ENCODE assay signal across 23 cellular contexts in genomic region chr5:2818936-2819335, GRCh38.
A peak's percentile ranks its signal among the peaks of the same experiment; 100 is the strongest.
DNase-seq lines count a peak whose midpoint lies in the region; ATAC-seq and TF ChIP-seq lines count a peak whose summit lies in the region.
"Had no signal": no experiment of that assay in that cellular context is flagged by ENCODE, and none has a peak within 500 bp of the region (broad histone marks: within the 10 kb centered on the region; RNA-seq: fewer than 3 reads in every experiment).

No MANE protein-coding gene starts in this region.

- H2BK5ac ChIP-seq in neuronal stem cell (ENCODE audit: low read length), result no peak overlapping the region

- H3K23ac ChIP-seq in neuronal stem cell (ENCODE audit: low read depth, low read length, poor library complexity), result no peak overlapping the region

- H3K4me3 ChIP-seq in BLaER1, result no peak overlapping the region
- no peak overlapping the region for H3K4me3 ChIP-seq in esophagus muscularis mucosa
- H3K4me3 ChIP-seq in neuronal stem cell (ENCODE audit: low read length in 2 of 2), result no peak overlapping the region
- H3K4me3 ChIP-seq in GM23338, result no peak overlapping the region
- H3K4me3 ChIP-seq: A549, GM12878 had no signal

- H3K4me1 Mint-ChIP-seq in GM23338, result no peaks in the 10 kb centered on the region; the same call in 2 of the 3 replicates
- H3K4me1 Mint-ChIP-seq: B cell; CD14-positive monocyte; CD4-positive, alpha-beta memory T cell; CD4-positive, CD25-positive, alpha-beta regulatory T cell; CD8-positive, alpha-beta memory T cell had no signal

- no peaks in the 10 kb centered on the region for H4K20me1 ChIP-seq in BLaER1
- no peaks in the 10 kb centered on the region for H4K20me1 ChIP-seq in GM23338 (replicated peaks; ENCODE audit: insufficient read depth)

- no peak overlapping the region for H3K4ac ChIP-seq in neuronal stem cell (ENCODE audit: low read length)

- WGBS in esophagus muscularis mucosa, result 71% methylated on average over 6 of the region's 7 CpGs
- WGBS in neuronal stem cell (ENCODE audit: extremely low coverage in 2 of 2, insufficient read length in 2 of 2, insufficient replicate concordance in 1 of 2), 2 donors, result no CpG with 5 or more reads among the region's 7 CpGs

- intact Hi-C loops in esophagus muscularis mucosa (cut with DNase I), result no loop called here

- DNase-seq in esophagus muscularis mucosa (ENCODE audit: extremely low spot score) (peak; percentile 91), neuronal stem cell (ENCODE audit: low spot score) (no peak), GM23338 (ENCODE audit: low spot score) (no peak)
- DNase-seq in effector CD4-positive, alpha-beta T cell, result no peak
- DNase-seq: AML-193; C1 segment of cervical spinal cord; CD4-positive, alpha-beta memory T cell; CD4-positive, CD25-positive, alpha-beta regulatory T cell; CD8-positive, alpha-beta memory T cell; COR-L47; DMS 273 treated with DMSO at 0.1 percent for 48 hours; DMS153; DMS53; DMS79; DND-41; EL; GDM1 had no signal

- H3K4me2 ChIP-seq in BLaER1, result peak overlapping the region; percentile 61; the same call in 1 of the 2 replicates
- no peak overlapping the region for H3K4me2 ChIP-seq in neuronal stem cell (ENCODE audit: insufficient read depth, low read length, poor library complexity, severe bottlenecking)
- H3K4me2 ChIP-seq in GM23338, result no peak overlapping the region
- H3K4me2 ChIP-seq: A549 had no signal

- H3K27me3 ChIP-seq in BLaER1 (no peaks in the 10 kb centered on the region), esophagus muscularis mucosa (peaks cover 0 to 22% (median 0%) of the 10 kb centered on the region in 4 donors), neuronal stem cell (ENCODE audit: control insufficient read depth in 3 of 3, insufficient read depth in 3 of 3, low read depth in 1 of 3, low read length in 3 of 3) (no peaks in the 10 kb centered on the region), GM23338 (ENCODE audit: insufficient read depth) (no peaks in the 10 kb centered on the region)

- no peak for ATAC-seq in GM23338
- ATAC-seq: A549, GM12878 had no signal

- H3K36me3 Mint-ChIP-seq in GM23338 (ENCODE audit: low read depth), result no peaks in the 10 kb centered on the region
- H3K36me3 Mint-ChIP-seq: CD14-positive monocyte; CD4-positive, alpha-beta memory T cell; CD4-positive, CD25-positive, alpha-beta regulatory T cell; CD8-positive, alpha-beta memory T cell had no signal

- peaks cover 44% of the 10 kb centered on the region for H3K4me1 ChIP-seq in BLaER1
- H3K4me1 ChIP-seq in esophagus muscularis mucosa, result no peaks in the 10 kb centered on the region
- H3K4me1 ChIP-seq in neuronal stem cell (ENCODE audit: control insufficient read depth in 2 of 2, insufficient read depth in 1 of 2, low read depth in 1 of 2, low read length in 2 of 2), result no peaks in the 10 kb centered on the region
- H3K4me1 ChIP-seq in GM23338 (ENCODE audit: insufficient read depth), result no peaks in the 10 kb centered on the region
- H3K4me1 ChIP-seq: A549 had no signal

- H3K4me3 Mint-ChIP-seq in GM23338, result no peak overlapping the region
- H3K4me3 Mint-ChIP-seq: B cell; CD14-positive monocyte; CD4-positive, alpha-beta memory T cell; CD4-positive, CD25-positive, alpha-beta regulatory T cell; CD8-positive, alpha-beta memory T cell had no signal

- no peaks in the 10 kb centered on the region for H3K9me2 ChIP-seq in GM23338 (ENCODE audit: insufficient read depth)

- no peak overlapping the region for H3K27ac Mint-ChIP-seq in GM23338
- H3K27ac Mint-ChIP-seq: B cell; CD4-positive, alpha-beta memory T cell; CD8-positive, alpha-beta memory T cell had no signal

- TF ChIP-seq EP300 in esophagus muscularis mucosa (IDR thresholded peaks at IDR 0.05), result no peak

- H3K27ac ChIP-seq in BLaER1, result 0 out of 2 replicates have a peak overlapping the region, but pooled peaks have one; percentile 6
- no peak overlapping the region for H3K27ac ChIP-seq in esophagus muscularis mucosa (replicated peaks in 1 of 4)
- H3K27ac ChIP-seq in neuronal stem cell (replicated peaks; ENCODE audit: low read length), result no peak overlapping the region
- H3K27ac ChIP-seq in GM23338 (ENCODE audit: low read depth), result no peak overlapping the region
- H3K27ac ChIP-seq: 22Rv1, A549 had no signal

- H3K14ac ChIP-seq in neuronal stem cell (ENCODE audit: low read length), result no peak overlapping the region

- no peaks in the 10 kb centered on the region; the same call in 2 of the 3 replicates for H3K9me3 Mint-ChIP-seq in GM23338

- H2BK120ac ChIP-seq in neuronal stem cell (ENCODE audit: low read depth, low read length), result no peak overlapping the region

- no peaks in the 10 kb centered on the region for H3F3A ChIP-seq in GM23338 (replicated peaks; ENCODE audit: low read depth)

- peak overlapping the region; percentile 48 for H2AK5ac ChIP-seq in neuronal stem cell (ENCODE audit: low read depth, low read length)

- H4K8ac ChIP-seq in neuronal stem cell (ENCODE audit: low read depth, low read length), result no peak overlapping the region

- no peak overlapping the region for H2AFZ ChIP-seq in neuronal stem cell (ENCODE audit: low read length)
- no peak overlapping the region for H2AFZ ChIP-seq in GM23338

- no peak overlapping the region for H4K91ac ChIP-seq in neuronal stem cell (ENCODE audit: low read depth, low read length, poor library complexity)

- no peaks in the 10 kb centered on the region for H3K36me3 ChIP-seq in BLaER1
- no peaks in the 10 kb centered on the region for H3K36me3 ChIP-seq in esophagus muscularis mucosa
- H3K36me3 ChIP-seq in neuronal stem cell (replicated peaks in 1 of 2; ENCODE audit: control insufficient read depth in 2 of 2, insufficient read depth in 2 of 2, low read length in 2 of 2), result no peaks in the 10 kb centered on the region
- no peaks in the 10 kb centered on the region for H3K36me3 ChIP-seq in GM23338 (ENCODE audit: insufficient read depth)

- H3K79me1 ChIP-seq in neuronal stem cell (ENCODE audit: low read depth, low read length), result no peaks in the 10 kb centered on the region

- H3K27me3 Mint-ChIP-seq in GM23338 (ENCODE audit: insufficient read depth, low read depth, poor library complexity), result peaks cover 7% of the 10 kb centered on the region
- H3K27me3 Mint-ChIP-seq: B cell; CD4-positive, alpha-beta memory T cell; CD4-positive, CD25-positive, alpha-beta regulatory T cell; CD8-positive, alpha-beta memory T cell had no signal

- H3K9me3 ChIP-seq in BLaER1 (peaks cover 4% of the 10 kb centered on the region; the same call in 1 of the 2 replicates), esophagus muscularis mucosa (no peaks in the 10 kb centered on the region), neuronal stem cell (replicated peaks in 1 of 2; ENCODE audit: control insufficient read depth in 2 of 2, insufficient read depth in 1 of 2, low read depth in 1 of 2, low read length in 2 of 2) (no peaks in the 10 kb centered on the region)
- H3K9me3 ChIP-seq: A549 had no signal

- H2BK15ac ChIP-seq in neuronal stem cell (ENCODE audit: low read length), result no peak overlapping the region

- H3K18ac ChIP-seq in neuronal stem cell (ENCODE audit: low read length), result peak overlapping the region; percentile 11

- H3K9ac ChIP-seq in BLaER1, result no peak overlapping the region
- H3K9ac ChIP-seq in neuronal stem cell (ENCODE audit: low read depth, low read length, poor library complexity), result no peak overlapping the region

- no peak for TF ChIP-seq POLR2A in esophagus muscularis mucosa (IDR thresholded peaks at IDR 0.05; ENCODE audit: low read depth)

- TF ChIP-seq CTCF in esophagus muscularis mucosa (IDR thresholded peaks at IDR 0.05) (no peak), GM23338 (conservative IDR thresholded peaks at IDR 0.05; ENCODE audit: low read depth in 2 of 2) (no peak)

- no peaks in the 10 kb centered on the region for H3K79me2 ChIP-seq in GM23338 (replicated peaks; ENCODE audit: insufficient read depth)

- no peak overlapping the region for H2BK12ac ChIP-seq in neuronal stem cell (ENCODE audit: low read length)

TF ChIP-seq in GM23338, 12 proteins besides CTCF, POLR2A, EP300 and RAD21 (continues in another document):
- TF ChIP-seq ZNF331 (CRISPR knock-in tag; IDR thresholded peaks at IDR 0.05; ENCODE audit: low read depth) (no peak), ZNF114 (CRISPR knock-in tag; IDR thresholded peaks at IDR 0.05) (no peak), NANOG (IDR thresholded peaks at IDR 0.05; ENCODE audit: borderline replicate concordance) (no peak), POLR2AphosphoS5 (IDR thresholded peaks at IDR 0.05; ENCODE audit: low read depth) (no peak), STAT1 (IDR thresholded peaks at IDR 0.05; ENCODE audit: unreplicated experiment) (no peak)
